ENCODE assay signal across 7 cellular contexts in genomic region chr3:129121016-129121791, GRCh38. TPM values are rescaled to one million over a fixed set of nuclear protein-coding genes. Genes with fewer than 3 reads are reported as not detected.
DNase-seq lines count a peak whose midpoint lies in the region; ATAC-seq, FAIRE-seq and TF ChIP-seq lines count a peak whose summit lies in the region.

No MANE protein-coding gene starts in this region.

- no peak for TF ChIP-seq POLR2A in endothelial cell of umbilical vein (IDR thresholded peaks at IDR 0.05; ENCODE audit: low read depth, low read length)

- H3K4me3 Mint-ChIP-seq in natural killer cell: peak overlapping the region; percentile 87

- H3K4me3 ChIP-seq in endothelial cell of umbilical vein (replicated peaks in 1 of 3; ENCODE audit: insufficient read depth in 1 of 3, low read depth in 1 of 3, low read length in 3 of 3): peak overlapping the region; percentile 64 to 79 (median 66)

- H3K9ac ChIP-seq in endothelial cell of umbilical vein (replicated peaks; ENCODE audit: extremely low read depth, insufficient read depth, low read length): peak overlapping the region; percentile 72

- intact Hi-C loops in endothelial cell of umbilical vein (cut with micrococcal nuclease) (loop anchor here (2.0 kb wide), 2 partner anchors 62 to 124 kb away; partner anchors contain the start of gene CNBP), natural killer cell (cut with micrococcal nuclease) (loop anchor here (2.0 kb wide), 2 partner anchors 62 to 68 kb away; partner anchors contain the start of gene CNBP)

- dilution Hi-C loops in endothelial cell of umbilical vein (cut with MboI; ENCODE audit: extremely low pct_ligation_motif_present, low sequenced_read_pairs): loop anchor here (25.0 kb wide), 1 partner anchor 209 kb away; no protein-coding TSS in a partner anchor

- H3K27ac Mint-ChIP-seq in natural killer cell: peak overlapping the region; percentile 74 to 87

- H3K36me3 ChIP-seq in endothelial cell of umbilical vein (ENCODE audit: control insufficient read depth in 2 of 2, extremely low read depth in 1 of 2, insufficient read depth in 2 of 2, low read length in 2 of 2): peaks cover 0 to 2% of the 10 kb centered on the region in 2 experiments

- peak overlapping the region; percentile 61 for H2AFZ ChIP-seq in endothelial cell of umbilical vein (ENCODE audit: low read depth, low read length)

- no peaks in the 10 kb centered on the region for H4K20me1 ChIP-seq in endothelial cell of umbilical vein (replicated peaks; ENCODE audit: control insufficient read depth, extremely low read depth, insufficient read depth, low read length)

- H3K9me3 ChIP-seq in endothelial cell of umbilical vein (replicated peaks; ENCODE audit: control insufficient read depth, insufficient read depth, low read length): no peaks in the 10 kb centered on the region

- H3K27me3 ChIP-seq in endothelial cell of umbilical vein (ENCODE audit: control insufficient read depth in 2 of 2, insufficient read depth in 2 of 2, low read length in 2 of 2): no peaks in the 10 kb centered on the region

- no peaks in the 10 kb centered on the region for H3K27me3 Mint-ChIP-seq in natural killer cell (ENCODE audit: low read depth in 2 of 2)

- no peaks in the 10 kb centered on the region for H3K9me1 ChIP-seq in endothelial cell of umbilical vein (replicated peaks; ENCODE audit: control insufficient read depth, extremely low read depth, insufficient read depth, low read length)

- ATAC-seq in GM18909 (IDR thresholded peaks at IDR 0.05; ENCODE audit: poor library complexity, unreplicated experiment): peak; percentile 26
- ATAC-seq in HG03439 (IDR thresholded peaks at IDR 0.05; ENCODE audit: unreplicated experiment): peak; percentile 39
- peak; percentile 9 to 22 (median 12) for ATAC-seq in natural killer cell

- TSS peak; percentile 89 for BruUV-seq in endothelial cell of umbilical vein (replicated peaks; lab: Mats Ljungman, UMichigan)

- peak overlapping the region; percentile 66 for H3K27ac ChIP-seq in endothelial cell of umbilical vein (ENCODE audit: insufficient read depth, low read depth, low read length)

- H3K36me3 Mint-ChIP-seq in natural killer cell: no peaks in the 10 kb centered on the region

- H3K9me3 Mint-ChIP-seq in natural killer cell: no peaks in the 10 kb centered on the region

- H3K4me1 ChIP-seq in endothelial cell of umbilical vein (ENCODE audit: control insufficient read depth, extremely low read depth, insufficient read depth, low read length): peaks cover 25% of the 10 kb centered on the region

- peak; percentile 25 for DNase-seq in activated CD4-positive, alpha-beta T cell treated with anti-CD3 and anti-CD28 coated beads, Interleukin-2, amount 50 U/mL, for 1 hour
- DNase-seq in endothelial cell of umbilical vein (ENCODE audit: low read depth, low spot score) (peak; percentile 59), natural killer cell (peak; percentile 25), GOT3 (lab: John Stamatoyannopoulos, UW) (no peak), NCI-H510A treated with DMSO at 0.1 percent for 48 hours (lab: John Stamatoyannopoulos, UW) (no peak)

- CTCF ChIA-PET in endothelial cell of umbilical vein (lab: Charles Lee): interaction anchor here (0.6 to 4.5 kb wide), 11 partner anchors 9 to 150 kb away, joined by 3 to 79 read pairs (median 4); no protein-coding TSS in a partner anchor

- H3K4me2 ChIP-seq in endothelial cell of umbilical vein (ENCODE audit: insufficient read depth, low read length): peak overlapping the region; percentile 98

- H3K4me1 Mint-ChIP-seq in natural killer cell: peaks cover 55 to 59% of the 10 kb centered on the region in 2 donors

- no peak for FAIRE-seq in endothelial cell of umbilical vein (lab: Jason Lieb, UNC)

- peaks cover 28% of the 10 kb centered on the region for H3K79me2 ChIP-seq in endothelial cell of umbilical vein (ENCODE audit: control insufficient read depth, insufficient read depth, low read length)

- no peak for TF ChIP-seq CTCF in endothelial cell of umbilical vein (IDR thresholded peaks at IDR 0.05; ENCODE audit: extremely low read depth in 1 of 2, insufficient read depth in 1 of 2, low read depth in 1 of 2, low read length in 2 of 2)
- TF ChIP-seq CTCF in natural killer cell (IDR thresholded peaks at IDR 0.05): no peak

- POLR2A ChIA-PET in endothelial cell of umbilical vein (lab: Charles Lee): interaction anchor here (0.5 to 1.6 kb wide), 8 partner anchors 9 to 964 kb away, joined by 3 to 11 read pairs (median 4); partner anchors contain the start of genes CNBP and HMCES

TF ChIP-seq in endothelial cell of umbilical vein, 7 proteins besides CTCF, POLR2A, EP300 and RAD21:
- TF ChIP-seq POLR2AphosphoS5 (IDR thresholded peaks at IDR 0.05; ENCODE audit: insufficient read depth, low read depth, low read length) (peak; percentile 50), FOS (IDR thresholded peaks at IDR 0.05; ENCODE audit: borderline replicate concordance, insufficient read depth, low read length) (no peak)

RNA-seq across cellular contexts. Expression of gene RAB43, which starts 0.4 kb away (rescaled TPM):
- total RNA-seq in endothelial cell of umbilical vein (22.6 and 31.5 TPM in 2 replicates), natural killer cell (10 to 100 TPM; 36.5 to 47.2 (median 38.3) TPM)
- polyA plus RNA-seq in endothelial cell of umbilical vein: 18.5 and 22.0 TPM in 2 replicates
- polyA plus RNA-seq in endothelial cell of umbilical vein (2011; cell fraction: cytosol; rRNA removed): 16.5 and 19.7 TPM in 2 replicates
- 19.9 and 22.0 TPM in 2 replicates for polyA plus RNA-seq in endothelial cell of umbilical vein (2011; cell fraction: nucleus; rRNA removed)
- 14.1 and 17.5 TPM in 2 replicates for polyA plus RNA-seq in endothelial cell of umbilical vein (2012)
- polyA minus RNA-seq in endothelial cell of umbilical vein: 19.1 and 19.7 TPM in 2 replicates
- 2.9 TPM for polyA minus RNA-seq in endothelial cell of umbilical vein (2011; cell fraction: cytosol; rRNA and poly(A)+ RNA removed)
- polyA minus RNA-seq in endothelial cell of umbilical vein (2011; cell fraction: nucleus; rRNA and poly(A)+ RNA removed): 8.6 and 9.8 TPM in 2 replicates

RNA-seq across cellular contexts. Expression of gene ISY1, which starts 39.7 kb away (rescaled TPM):
- total RNA-seq in endothelial cell of umbilical vein: 50.6 and 59.4 TPM in 2 replicates
- 50.7 and 65.1 TPM in 2 replicates for polyA plus RNA-seq in endothelial cell of umbilical vein
- 48.7 and 49.6 TPM in 2 replicates for polyA plus RNA-seq in endothelial cell of umbilical vein (2011; cell fraction: cytosol; rRNA removed)
- polyA plus RNA-seq in endothelial cell of umbilical vein (2011; cell fraction: nucleus; rRNA removed): 16.5 and 18.1 TPM in 2 replicates
- 31.5 and 48.7 TPM in 2 replicates for polyA plus RNA-seq in endothelial cell of umbilical vein (2012)
- polyA minus RNA-seq in endothelial cell of umbilical vein: 20.0 and 22.6 TPM in 2 replicates
- polyA minus RNA-seq in endothelial cell of umbilical vein (2011; cell fraction: cytosol; rRNA and poly(A)+ RNA removed): 25.5 TPM
- polyA minus RNA-seq in endothelial cell of umbilical vein (2011; cell fraction: nucleus; rRNA and poly(A)+ RNA removed): 7.5 and 12.3 TPM in 2 replicates
- total RNA-seq in natural killer cell: 10 to 100 TPM; 51.9 to 58.2 (median 56.1) TPM

Comparison
In these comparisons a context has a peak if more than half of its experiments do, and no peak if none do; other contexts are left out.
1. DNase-seq: peak in activated CD4-positive, alpha-beta T cell treated with anti-CD3 and anti-CD28 coated beads, Interleukin-2, amount 50 U/mL, for 1 hour (single experiment), endothelial cell of umbilical vein (single experiment) and natural killer cell (single experiment); none in GOT3 (single experiment) and NCI-H510A treated with DMSO at 0.1 percent for 48 hours (single experiment).
2. Peak in every context shown above with its lines, with median percentiles within 50 percentile points of each other: ATAC-seq.